1 cellular context compared by ENCODE assay signal in the genomic region with DNA sequence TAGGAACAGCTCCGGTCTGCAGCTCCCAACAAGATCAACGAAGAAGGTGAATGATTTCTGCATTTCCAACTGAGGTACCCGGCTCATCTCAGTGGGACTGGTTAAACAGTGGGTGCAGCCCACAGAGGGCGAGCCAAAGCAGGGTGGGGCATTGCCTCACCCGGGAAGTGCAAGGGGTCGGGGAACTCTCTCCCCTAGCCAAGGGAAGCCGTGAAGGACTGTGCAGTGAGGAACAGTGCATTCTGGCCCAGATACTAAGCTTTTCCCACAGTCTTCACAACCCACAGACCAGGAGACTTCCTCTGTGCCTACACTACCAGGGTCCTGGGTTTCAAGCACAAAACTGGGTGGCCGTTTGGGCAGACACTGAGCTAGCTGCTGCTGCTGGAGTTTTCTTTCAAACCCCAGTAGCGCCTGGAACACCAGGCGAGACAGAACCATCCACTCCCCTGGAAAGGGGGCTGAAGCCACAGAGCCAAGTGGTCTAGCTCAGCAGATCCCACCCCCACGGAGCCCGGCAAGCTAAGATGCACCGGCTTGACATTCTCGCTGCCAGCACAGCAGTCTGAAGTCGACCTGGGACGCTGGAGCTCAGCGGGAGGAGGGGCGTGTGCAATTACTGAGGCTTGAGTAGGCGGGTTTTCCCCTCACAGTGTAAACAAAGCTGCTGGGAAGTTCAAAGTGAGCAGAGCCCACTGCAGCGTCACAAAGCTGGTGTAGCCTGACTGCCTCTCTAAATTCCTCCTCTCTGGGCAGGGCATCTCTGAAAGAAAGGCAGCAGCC.
TF ChIP-seq lines count a peak whose summit lies in the region.

No MANE protein-coding gene starts in this region.

TF ChIP-seq in HEK293, 187 proteins besides CTCF, POLR2A, EP300 and RAD21 (continued from another document):
- TF ChIP-seq, protein P1, sequence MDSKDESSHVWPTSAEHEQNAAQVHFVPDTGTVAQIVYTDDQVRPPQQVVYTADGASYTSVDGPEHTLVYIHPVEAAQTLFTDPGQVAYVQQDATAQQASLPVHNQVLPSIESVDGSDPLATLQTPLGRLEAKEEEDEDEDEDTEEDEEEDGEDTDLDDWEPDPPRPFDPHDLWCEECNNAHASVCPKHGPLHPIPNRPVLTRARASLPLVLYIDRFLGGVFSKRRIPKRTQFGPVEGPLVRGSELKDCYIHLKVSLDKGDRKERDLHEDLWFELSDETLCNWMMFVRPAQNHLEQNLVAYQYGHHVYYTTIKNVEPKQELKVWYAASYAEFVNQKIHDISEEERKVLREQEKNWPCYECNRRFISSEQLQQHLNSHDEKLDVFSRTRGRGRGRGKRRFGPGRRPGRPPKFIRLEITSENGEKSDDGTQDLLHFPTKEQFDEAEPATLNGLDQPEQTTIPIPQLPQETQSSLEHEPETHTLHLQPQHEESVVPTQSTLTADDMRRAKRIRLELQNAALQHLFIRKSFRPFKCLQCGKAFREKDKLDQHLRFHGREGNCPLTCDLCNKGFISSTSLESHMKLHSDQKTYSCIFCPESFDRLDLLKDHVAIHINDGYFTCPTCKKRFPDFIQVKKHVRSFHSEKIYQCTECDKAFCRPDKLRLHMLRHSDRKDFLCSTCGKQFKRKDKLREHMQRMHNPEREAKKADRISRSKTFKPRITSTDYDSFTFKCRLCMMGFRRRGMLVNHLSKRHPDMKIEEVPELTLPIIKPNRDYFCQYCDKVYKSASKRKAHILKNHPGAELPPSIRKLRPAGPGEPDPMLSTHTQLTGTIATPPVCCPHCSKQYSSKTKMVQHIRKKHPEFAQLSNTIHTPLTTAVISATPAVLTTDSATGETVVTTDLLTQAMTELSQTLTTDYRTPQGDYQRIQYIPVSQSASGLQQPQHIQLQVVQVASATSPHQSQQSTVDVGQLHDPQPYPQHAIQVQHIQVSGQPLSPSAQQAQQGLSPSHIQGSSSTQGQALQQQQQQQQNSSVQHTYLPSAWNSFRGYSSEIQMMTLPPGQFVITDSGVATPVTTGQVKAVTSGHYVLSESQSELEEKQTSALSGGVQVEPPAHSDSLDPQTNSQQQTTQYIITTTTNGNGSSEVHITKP (tag by site-specific recombination; IDR thresholded peaks at IDR 0.05), result peak; percentile 95
- no peak for TF ChIP-seq ZFP37 (tag by site-specific recombination; IDR thresholded peaks at IDR 0.05)
